ENCODE assay signal across 19 cellular contexts in genomic region chr5:14914193-14914592, GRCh38. TPM values are rescaled to one million over a fixed set of nuclear protein-coding genes. Genes with fewer than 3 reads are reported as not detected.
DNase-seq lines count a peak whose midpoint lies in the region; ATAC-seq, FAIRE-seq and TF ChIP-seq lines count a peak whose summit lies in the region.
"Had no signal": no experiment of that assay in that cellular context is flagged by ENCODE, and none has a peak within 500 bp of the region (broad histone marks: within the 10 kb centered on the region; RNA-seq: fewer than 3 reads in every experiment).

No MANE protein-coding gene starts in this region.

- CTCF ChIA-PET in activated CD8-positive, alpha-beta T cell treated with anti-CD3 and anti-CD28 coated beads for 36 hours (lab: Charles Lee) = no interaction called here
- CTCF ChIA-PET in activated CD8-positive, alpha-beta T cell treated with anti-CD3 and anti-CD28 coated beads, Interleukin-2, amount 10 ng/mL, durations not matched to agents 7 days and 5 days (lab: Charles Lee) = no interaction called here
- CTCF ChIA-PET in WTC11 (lab: Charles Lee) = no interaction called here

- POLR2A ChIA-PET in activated CD8-positive, alpha-beta T cell treated with anti-CD3 and anti-CD28 coated beads for 36 hours (lab: Charles Lee) = no interaction called here
- POLR2A ChIA-PET in activated CD8-positive, alpha-beta T cell treated with anti-CD3 and anti-CD28 coated beads, Interleukin-2, amount 10 ng/mL, durations not matched to agents 7 days and 5 days (lab: Charles Lee) = no interaction called here
- POLR2A ChIA-PET in WTC11 (lab: Charles Lee) = no interaction called here

- H3K4me1 Mint-ChIP-seq in activated CD8-positive, alpha-beta T cell treated with anti-CD3 and anti-CD28 coated beads for 36 hours (ENCODE audit: low read depth) = peaks cover 18% of the 10 kb centered on the region
- H3K4me1 Mint-ChIP-seq in activated CD8-positive, alpha-beta T cell treated with anti-CD3 and anti-CD28 coated beads, Interleukin-2, amount 10 ng/mL, durations not matched to agents 7 days and 5 days (ENCODE audit: low read depth) = peaks cover 4% of the 10 kb centered on the region
- peaks cover 6% of the 10 kb centered on the region; the same call in 1 of the 2 replicates for H3K4me1 Mint-ChIP-seq in WTC11
- H3K4me1 Mint-ChIP-seq in mesothelial cell of epicardium = peaks cover 54% of the 10 kb centered on the region
- peaks cover 38% of the 10 kb centered on the region for H3K4me1 Mint-ChIP-seq in type B pancreatic cell (ENCODE audit: unreplicated experiment)
- H3K4me1 Mint-ChIP-seq in CD14-positive monocyte = no peaks in the 10 kb centered on the region
- H3K4me1 Mint-ChIP-seq: IgD-negative memory B cell had no signal

- FAIRE-seq in urothelium cell line (lab: Jason Lieb, UNC) = no peak
- FAIRE-seq: D721Med, GM19239 had no signal

- peaks cover 4% of the 10 kb centered on the region for H3K9me3 Mint-ChIP-seq in activated CD8-positive, alpha-beta T cell treated with anti-CD3 and anti-CD28 coated beads for 36 hours
- H3K9me3 Mint-ChIP-seq in activated CD8-positive, alpha-beta T cell treated with anti-CD3 and anti-CD28 coated beads, Interleukin-2, amount 10 ng/mL, durations not matched to agents 7 days and 5 days (ENCODE audit: insufficient read depth) = no peaks in the 10 kb centered on the region
- H3K9me3 Mint-ChIP-seq in WTC11 (no peaks in the 10 kb centered on the region), mesothelial cell of epicardium (peaks cover 8% of the 10 kb centered on the region), type B pancreatic cell (peaks cover 12% of the 10 kb centered on the region), CD14-positive monocyte (peaks cover 0 to 6% (median 0%) of the 10 kb centered on the region in 7 donors)
- H3K9me3 Mint-ChIP-seq: CD4-positive, alpha-beta T cell had no signal

- TF ChIP-seq CTCF in activated CD8-positive, alpha-beta T cell treated with anti-CD3 and anti-CD28 coated beads for 36 hours (IDR thresholded peaks at IDR 0.05) = no peak
- TF ChIP-seq CTCF in WTC11 (IDR thresholded peaks at IDR 0.05) (no peak), mesothelial cell of epicardium (IDR thresholded peaks at IDR 0.05; ENCODE audit: unreplicated experiment) (no peak), type B pancreatic cell (conservative IDR thresholded peaks at IDR 0.05) (no peak), CD14-positive monocyte (IDR thresholded peaks at IDR 0.05) (no peak)

- H3K27ac Mint-ChIP-seq in activated CD8-positive, alpha-beta T cell treated with anti-CD3 and anti-CD28 coated beads for 36 hours = no peak overlapping the region
- H3K27ac Mint-ChIP-seq in activated CD8-positive, alpha-beta T cell treated with anti-CD3 and anti-CD28 coated beads, Interleukin-2, amount 10 ng/mL, durations not matched to agents 7 days and 5 days = no peak overlapping the region
- H3K27ac Mint-ChIP-seq in WTC11 (no peak overlapping the region), mesothelial cell of epicardium (peak overlapping the region; percentile 12), type B pancreatic cell (no peak overlapping the region), CD14-positive monocyte (no peak overlapping the region)
- H3K27ac Mint-ChIP-seq: CD4-positive, alpha-beta T cell; IgD-negative memory B cell had no signal

- intact Hi-C loops in activated CD8-positive, alpha-beta T cell treated with anti-CD3 and anti-CD28 coated beads for 36 hours (cut with micrococcal nuclease) = no loop called here
- intact Hi-C loops in CD14-positive monocyte (cut with micrococcal nuclease) = no loop called here

- no peak for DNase-seq in activated CD8-positive, alpha-beta T cell treated with anti-CD3 and anti-CD28 coated beads for 36 hours
- DNase-seq in activated CD8-positive, alpha-beta T cell treated with anti-CD3 and anti-CD28 coated beads, Interleukin-2, amount 10 ng/mL, durations not matched to agents 7 days and 5 days = no peak
- DNase-seq in WTC11 (ENCODE audit: low spot score) (no peak), mesothelial cell of epicardium (ENCODE audit: low spot score in 2 of 2, unreplicated experiment in 2 of 2) (no peak), urothelium cell line (ENCODE audit: low spot score) (no peak), type B pancreatic cell (ENCODE audit: extremely low spot score, unreplicated experiment) (no peak), CD14-positive monocyte (ENCODE audit: low spot score) (no peak)
- DNase-seq: CD4-positive, alpha-beta T cell; H7; NCI-H1092; NCI-H1417 treated with DMSO at 0.1 percent for 48 hours; NCI-H187; NCI-H2081 treated with DMSO at 0.1 percent for 48 hours; NCI-H2171; NCI-H510A; SIG-M5 had no signal

- ATAC-seq in activated CD8-positive, alpha-beta T cell treated with anti-CD3 and anti-CD28 coated beads for 36 hours = peak; percentile 6
- no peak for ATAC-seq in activated CD8-positive, alpha-beta T cell treated with anti-CD3 and anti-CD28 coated beads, Interleukin-2, amount 10 ng/mL, durations not matched to agents 7 days and 5 days
- ATAC-seq in WTC11 = no peak

- peaks cover 2% of the 10 kb centered on the region for H3K36me3 Mint-ChIP-seq in activated CD8-positive, alpha-beta T cell treated with anti-CD3 and anti-CD28 coated beads for 36 hours (ENCODE audit: low read depth)
- no peaks in the 10 kb centered on the region for H3K36me3 Mint-ChIP-seq in activated CD8-positive, alpha-beta T cell treated with anti-CD3 and anti-CD28 coated beads, Interleukin-2, amount 10 ng/mL, durations not matched to agents 7 days and 5 days (ENCODE audit: low read depth)
- H3K36me3 Mint-ChIP-seq in WTC11 = no peaks in the 10 kb centered on the region
- peaks cover 2% of the 10 kb centered on the region for H3K36me3 Mint-ChIP-seq in mesothelial cell of epicardium
- H3K36me3 Mint-ChIP-seq in type B pancreatic cell = peaks cover 4% of the 10 kb centered on the region
- H3K36me3 Mint-ChIP-seq in CD14-positive monocyte = no peaks in the 10 kb centered on the region
- H3K36me3 Mint-ChIP-seq: IgD-negative memory B cell had no signal

- no peaks in the 10 kb centered on the region for H3K27me3 Mint-ChIP-seq in activated CD8-positive, alpha-beta T cell treated with anti-CD3 and anti-CD28 coated beads for 36 hours
- H3K27me3 Mint-ChIP-seq in activated CD8-positive, alpha-beta T cell treated with anti-CD3 and anti-CD28 coated beads, Interleukin-2, amount 10 ng/mL, durations not matched to agents 7 days and 5 days (ENCODE audit: low read depth) = peaks cover 7% of the 10 kb centered on the region
- H3K27me3 Mint-ChIP-seq in WTC11 (ENCODE audit: low read depth) (no peaks in the 10 kb centered on the region; the same call in 1 of the 2 replicates), mesothelial cell of epicardium (ENCODE audit: low read depth) (no peaks in the 10 kb centered on the region), type B pancreatic cell (peaks cover 3% of the 10 kb centered on the region), CD14-positive monocyte (ENCODE audit: low read depth in 3 of 3) (peaks cover 0 to 8% (median 6%) of the 10 kb centered on the region in 3 donors)
- H3K27me3 Mint-ChIP-seq: CD4-positive, alpha-beta T cell had no signal

- H3K4me3 Mint-ChIP-seq in activated CD8-positive, alpha-beta T cell treated with anti-CD3 and anti-CD28 coated beads for 36 hours = no peak overlapping the region
- no peak overlapping the region for H3K4me3 Mint-ChIP-seq in activated CD8-positive, alpha-beta T cell treated with anti-CD3 and anti-CD28 coated beads, Interleukin-2, amount 10 ng/mL, durations not matched to agents 7 days and 5 days
- H3K4me3 Mint-ChIP-seq in WTC11 (no peak overlapping the region), mesothelial cell of epicardium (no peak overlapping the region), type B pancreatic cell (no peak overlapping the region), CD14-positive monocyte (no peak overlapping the region)
- H3K4me3 Mint-ChIP-seq: CD4-positive, alpha-beta T cell; IgD-negative memory B cell had no signal

TF ChIP-seq in WTC11, 78 proteins besides CTCF, POLR2A, EP300 and RAD21:
- TF ChIP-seq ESRRA (CRISPR knock-in tag; IDR thresholded peaks at IDR 0.05; ENCODE audit: borderline replicate concordance) = no peak
- peak; percentile 32; the same call in 1 of the 2 replicates for TF ChIP-seq NFYB (CRISPR knock-in tag; conservative IDR thresholded peaks at IDR 0.05; ENCODE audit: low read depth)
TF ChIP-seq in WTC11: peak in this region for 1.

RNA-seq across cellular contexts. Expression of gene ANKH, which starts 42.6 kb away (rescaled TPM):
- 10 to 100 TPM; 85.4 to 87.2 TPM for total RNA-seq in activated CD8-positive, alpha-beta T cell treated with anti-CD3 and anti-CD28 coated beads for 36 hours
- 10 to 100 TPM; 32.1 to 36.0 TPM for total RNA-seq in activated CD8-positive, alpha-beta T cell treated with anti-CD3 and anti-CD28 coated beads, Interleukin-2, amount 10 ng/mL, durations not matched to agents 7 days and 5 days
- total RNA-seq in WTC11 (2021) = 16.9 to 19.6 TPM (median 18.6 TPM) in 3 replicates
- total RNA-seq in mesothelial cell of epicardium = 39.1 to 39.7 TPM (median 39.4 TPM) in 3 replicates
- 37.3 and 41.1 TPM in 2 replicates for total RNA-seq in type B pancreatic cell (ENCODE audit: low replicate concordance)
- polyA plus RNA-seq in CD14-positive monocyte = 1 to 10 TPM; 2.4 to 3.1 TPM
